In genomic region chr4:15381806-15382338, GRCh38 we compare ENCODE assay signal across 22 cellular contexts. TPM values are rescaled to one million over a fixed set of nuclear protein-coding genes. Genes with fewer than 3 reads are reported as not detected.
DNase-seq lines count a peak whose midpoint lies in the region; ATAC-seq, FAIRE-seq and TF ChIP-seq lines count a peak whose summit lies in the region.
"Had no signal": no experiment of that assay in that cellular context is flagged by ENCODE, and none has a peak within 500 bp of the region (broad histone marks: within the 10 kb centered on the region; RNA-seq: fewer than 3 reads in every experiment).

No MANE protein-coding gene starts in this region.

- peaks cover under 1 to 13% (median 9%) of the 10 kb centered on the region in 4 donors for H3K4me1 ChIP-seq in upper lobe of left lung
- H3K4me1 ChIP-seq: BE2C had no signal

- FAIRE-seq in frontal cortex (lab: Jason Lieb, UNC) = no peak
- FAIRE-seq: G401.6, GM12891, GM19239 had no signal

- no peak for ATAC-seq in upper lobe of left lung (ENCODE audit: low FRiP score in 2 of 2)

- DNase-seq in NCI-H446 treated with DMSO at 0.1 percent for 48 hours (lab: John Stamatoyannopoulos, UW) = peak; percentile 14
- DNase-seq in cerebellar cortex (ENCODE audit: low spot score) = peak; percentile 62
- DNase-seq in inferior parietal cortex (ENCODE audit: extremely low spot score) = peak; percentile 38
- DNase-seq in upper lobe of left lung = no peak
- no peak for DNase-seq in frontal cortex (ENCODE audit: low spot score in 2 of 2)
- no peak for DNase-seq in NAMALWA (ENCODE audit: low spot score)
- DNase-seq: BE2C; CD4-positive, CD25-positive, alpha-beta regulatory T cell; CD8-positive, alpha-beta memory T cell; COR-L47; DMS 273 treated with DMSO at 0.1 percent for 48 hours; DMS53; DND-41; EL; GM23248 had no signal

- no peak for TF ChIP-seq EP300 in upper lobe of left lung (IDR thresholded peaks at IDR 0.05)

- H3K27me3 ChIP-seq in upper lobe of left lung = no peaks in the 10 kb centered on the region
- H3K27me3 ChIP-seq: BE2C had no signal

- no peak for TF ChIP-seq CTCF in upper lobe of left lung (IDR thresholded peaks at IDR 0.05)

- no peaks in the 10 kb centered on the region for H3K36me3 ChIP-seq in upper lobe of left lung
- H3K36me3 ChIP-seq: BE2C, HAP-1 had no signal

- H3K4me3 ChIP-seq in upper lobe of left lung = no peak overlapping the region
- H3K4me3 ChIP-seq: GM23248, HAP-1 had no signal

- no peak overlapping the region for H3K27ac ChIP-seq in upper lobe of left lung
- H3K27ac ChIP-seq: GM23248 had no signal

- TF ChIP-seq POLR2A in upper lobe of left lung (IDR thresholded peaks at IDR 0.05) = no peak

- 56 to 74% methylated on average over 3 of the region's 3 CpGs for WGBS in upper lobe of left lung, 2 donors

- H3K9me3 ChIP-seq in upper lobe of left lung = no peaks in the 10 kb centered on the region
- H3K9me3 ChIP-seq: BE2C, HAP-1 had no signal

RNA-seq across cellular contexts. Expression of gene C1QTNF7, which starts 46.0 kb away (rescaled TPM):
- total RNA-seq in upper lobe of left lung (10 to 100 TPM in 2 of 6 donors, 1 to 10 TPM in 4; 2.3 to 13.3 (median 7.9) TPM), frontal cortex (0.41 TPM)
- total RNA-seq: A172; CD4-positive, CD25-positive, alpha-beta regulatory T cell; CD8-positive, alpha-beta memory T cell; GM23248; H4; HT-29 had no signal

Comparison
In these comparisons a context has a peak if more than half of its experiments do, and no peak if none do; other contexts are left out.
1. DNase-seq: peak in NCI-H446 treated with DMSO at 0.1 percent for 48 hours (single experiment), cerebellar cortex (single experiment) and inferior parietal cortex (single experiment); none in upper lobe of left lung (0 of 2), frontal cortex (0 of 2) and NAMALWA (single experiment).